ENCODE assay signal across 8 cellular contexts in the genomic region with DNA sequence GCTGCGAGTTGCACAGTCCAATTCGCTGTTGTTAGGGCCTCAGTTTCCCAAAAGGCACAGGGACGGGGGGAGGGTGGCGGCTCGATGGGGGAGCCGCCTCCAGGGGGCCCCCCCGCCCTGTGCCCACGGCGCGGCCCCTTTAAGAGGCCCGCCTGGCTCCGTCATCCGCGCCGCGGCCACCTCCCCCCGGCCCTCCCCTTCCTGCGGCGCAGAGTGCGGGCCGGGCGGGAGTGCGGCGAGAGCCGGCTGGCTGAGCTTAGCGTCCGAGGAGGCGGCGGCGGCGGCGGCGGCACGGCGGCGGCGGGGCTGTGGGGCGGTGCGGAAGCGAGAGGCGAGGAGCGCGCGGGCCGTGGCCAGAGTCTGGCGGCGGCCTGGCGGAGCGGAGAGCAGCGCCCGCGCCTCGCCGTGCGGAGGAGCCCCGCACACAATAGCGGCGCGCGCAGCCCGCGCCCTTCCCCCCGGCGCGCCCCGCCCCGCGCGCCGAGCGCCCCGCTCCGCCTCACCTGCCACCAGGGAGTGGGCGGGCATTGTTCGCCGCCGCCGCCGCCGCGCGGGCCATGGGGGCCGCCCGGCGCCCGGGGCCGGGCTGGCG. TPM values are rescaled to one million over a fixed set of nuclear protein-coding genes. Genes with fewer than 3 reads are reported as not detected.
DNase-seq lines count a peak whose midpoint lies in the region; ATAC-seq, FAIRE-seq and TF ChIP-seq lines count a peak whose summit lies in the region.

A gene (plus strand): TSS at position 209 of the 592 bp plus-strand sequence. CDS start 452 bp downstream, outside the sequence.

- no peaks in the 10 kb centered on the region for H3K36me3 ChIP-seq in SU-DHL-6 (ENCODE audit: low read length)
- no peaks in the 10 kb centered on the region for H3K36me3 ChIP-seq in cardiac muscle cell
- peaks cover 4% of the 10 kb centered on the region for H3K36me3 ChIP-seq in osteoblast (ENCODE audit: insufficient read depth, low read length)
- no peaks in the 10 kb centered on the region for H3K36me3 ChIP-seq in vagina

- H3K4me2 ChIP-seq in SU-DHL-6 (ENCODE audit: low read depth, low read length, poor library complexity, severe bottlenecking), result peak within 1 kb of the TSS; percentile 44
- peak within 1 kb of the TSS; percentile 90 for H3K4me2 ChIP-seq in osteoblast (ENCODE audit: insufficient read depth, low read length)

- H3K27me3 ChIP-seq in SU-DHL-6 (ENCODE audit: low read length) (no peaks in the 10 kb centered on the region), cardiac muscle cell (no peaks in the 10 kb centered on the region), osteoblast (ENCODE audit: insufficient read depth, low read length) (no peaks in the 10 kb centered on the region), vagina (no peaks in the 10 kb centered on the region)

- no peak within 1 kb of the TSS for H2AFZ ChIP-seq in SU-DHL-6 (ENCODE audit: low read depth, low read length, severe bottlenecking)
- peak within 1 kb of the TSS; percentile 79 for H2AFZ ChIP-seq in osteoblast (ENCODE audit: low read length)

- no peaks in the 10 kb centered on the region for H3F3A ChIP-seq in SU-DHL-6 (ENCODE audit: insufficient read depth)

- intact Hi-C loops in vagina (cut with DNase I), result loop anchor here (1.0 kb wide), 1 partner anchor 101 kb away; no protein-coding TSS in a partner anchor

- no peak for ATAC-seq in GM18868 (IDR thresholded peaks at IDR 0.05; ENCODE audit: unreplicated experiment)

- TF ChIP-seq POLR2A in vagina (IDR thresholded peaks at IDR 0.05), result peak in 1 of 2 donors; percentile 80

- no peak for FAIRE-seq in HTR-8/SVneo (lab: Jason Lieb, UNC)

- H3K27ac ChIP-seq in SU-DHL-6 (ENCODE audit: low read depth, low read length), result no peak within 1 kb of the TSS
- no peak within 1 kb of the TSS for H3K27ac ChIP-seq in cardiac muscle cell
- no peak within 1 kb of the TSS for H3K27ac ChIP-seq in osteoblast (ENCODE audit: low read depth, low read length)
- peak within 1 kb of the TSS; percentile 83 for H3K27ac ChIP-seq in vagina

- H4K20me1 ChIP-seq in SU-DHL-6 (ENCODE audit: low read depth, low read length) (no peaks in the 10 kb centered on the region), osteoblast (ENCODE audit: insufficient read depth, low read length) (peaks cover 40% of the 10 kb centered on the region)

- H3K4me1 ChIP-seq in cardiac muscle cell (ENCODE audit: low read depth) (peaks cover 21% of the 10 kb centered on the region), osteoblast (ENCODE audit: insufficient read depth, low read length) (peaks cover 45% of the 10 kb centered on the region), vagina (peaks cover 62% of the 10 kb centered on the region)

- DNase-seq in G401 (ENCODE audit: low spot score), result peak; percentile 73
- DNase-seq in HTR-8/SVneo (ENCODE audit: insufficient read length, low spot score), result peak; percentile 31
- peak; percentile 62 for DNase-seq in amniotic epithelial cell (ENCODE audit: low read depth)
- peak; percentile 78 to 86 for DNase-seq in cardiac muscle cell (ENCODE audit: low read depth in 1 of 2, low spot score in 1 of 2)
- peak; percentile 99 for DNase-seq in osteoblast (ENCODE audit: insufficient read length, low spot score, missing footprints)
- DNase-seq in vagina (ENCODE audit: extremely low spot score in 2 of 2), result no peak

- H3K79me2 ChIP-seq in SU-DHL-6 (ENCODE audit: insufficient read depth, low read length) (no peaks in the 10 kb centered on the region), osteoblast (ENCODE audit: insufficient read depth, low read length) (peaks cover 43% of the 10 kb centered on the region)

- in situ Hi-C loops in G401 (cut with HindIII; ENCODE audit: low sequenced_read_pairs), result no loop called here

- H3K9me3 ChIP-seq in SU-DHL-6 (ENCODE audit: insufficient read depth, low read length) (peaks cover 3% of the 10 kb centered on the region; the same call in 1 of the 2 replicates), cardiac muscle cell (ENCODE audit: low read depth) (no peaks in the 10 kb centered on the region), osteoblast (ENCODE audit: low read depth, low read length) (peaks cover 11% of the 10 kb centered on the region), vagina (no peaks in the 10 kb centered on the region)

- TF ChIP-seq CTCF in SU-DHL-6 (IDR thresholded peaks at IDR 0.05; ENCODE audit: insufficient read depth, low read length, poor library complexity, severe bottlenecking), result no peak
- TF ChIP-seq CTCF in cardiac muscle cell (IDR thresholded peaks at IDR 0.05; ENCODE audit: low read depth, low read length), result no peak
- TF ChIP-seq CTCF in osteoblast (IDR thresholded peaks at IDR 0.05; ENCODE audit: extremely low read depth, low read depth, low read length), result no peak
- TF ChIP-seq CTCF in vagina (IDR thresholded peaks at IDR 0.05), result no peak

- H3K9me2 ChIP-seq in SU-DHL-6 (replicated peaks; ENCODE audit: insufficient read depth, low read length), result no peaks in the 10 kb centered on the region

- H3K9ac ChIP-seq in SU-DHL-6 (ENCODE audit: low read length), result no peak within 1 kb of the TSS; the same call in 1 of the 2 replicates

- H3K4me3 ChIP-seq in SU-DHL-6 (ENCODE audit: insufficient read depth, low read length, poor library complexity, severe bottlenecking) (peak within 1 kb of the TSS; percentile 38), cardiac muscle cell (peak within 1 kb of the TSS; percentile 76), osteoblast (ENCODE audit: insufficient read depth, low read length) (peak within 1 kb of the TSS; percentile 77), vagina (peak within 1 kb of the TSS; percentile 59 to 82)

RNA-seq across cellular contexts. Expression of the gene that starts here (rescaled TPM):
- total RNA-seq in G401 (2014; rRNA removed; shearing (Covaris generic)), result 32.4 and 55.9 TPM in 2 replicates
- total RNA-seq in cardiac muscle cell, result 40.9 and 53.1 TPM in 2 replicates
- polyA plus RNA-seq in cardiac muscle cell, result 30.1 and 30.9 TPM in 2 replicates
- total RNA-seq in osteoblast, result 28.6 and 29.8 TPM in 2 replicates
- 52.5 TPM for total RNA-seq in vagina

Comparison
In these comparisons a context has a peak if more than half of its experiments do, and no peak if none do; other contexts are left out.
1. DNase-seq: peak in G401 (single experiment), HTR-8/SVneo (single experiment), amniotic epithelial cell (single experiment), cardiac muscle cell (2 of 2) and osteoblast (single experiment); none in vagina (0 of 2).
2. Peak in every context shown above with its lines, with median percentiles within 50 percentile points of each other: H3K4me3 ChIP-seq.